In genomic region chr19:2722541-2723344, GRCh38 we compare ENCODE assay signal across 1 cellular context.
TF ChIP-seq lines count a peak whose summit lies in the region.

No MANE protein-coding gene starts in this region.

TF ChIP-seq in K562, 482 proteins besides CTCF, POLR2A, EP300 and RAD21 (continued from another document and continues in another):
- TF ChIP-seq UBTF (IDR thresholded peaks at IDR 0.05; ENCODE audit: borderline replicate concordance in 1 of 2, low read depth in 2 of 2, low read length in 2 of 2) = no peak
- no peak for TF ChIP-seq RCOR1 (IDR thresholded peaks at IDR 0.05; ENCODE audit: borderline replicate concordance in 1 of 2, low read depth in 2 of 2, low read length in 2 of 2)
- TF ChIP-seq PHB2 (IDR thresholded peaks at IDR 0.05; ENCODE audit: low read depth) = no peak
- TF ChIP-seq PHF21A (IDR thresholded peaks at IDR 0.05; ENCODE audit: borderline replicate concordance, low read depth) = no peak
- TF ChIP-seq CREB5 (CRISPR knock-in tag; IDR thresholded peaks at IDR 0.05) = no peak
- TF ChIP-seq ATF3 (IDR thresholded peaks at IDR 0.05) = peak; percentile 93
- no peak for TF ChIP-seq ATF3 (CRISPR knock-in tag; conservative IDR thresholded peaks at IDR 0.05)
- TF ChIP-seq ZKSCAN3 (CRISPR knock-in tag; IDR thresholded peaks at IDR 0.05) = no peak
- TF ChIP-seq ZNF280B (CRISPR knock-in tag; IDR thresholded peaks at IDR 0.05) = no peak
- 0 out of 2 replicates have a peak, but pooled peaks have one; percentile 36 for TF ChIP-seq RNF2 (IDR thresholded peaks at IDR 0.05)
- TF ChIP-seq WHSC1 (IDR thresholded peaks at IDR 0.05; ENCODE audit: low read length) = no peak
- no peak for TF ChIP-seq ZNF445 (CRISPR knock-in tag; IDR thresholded peaks at IDR 0.05; ENCODE audit: low read depth)
- TF ChIP-seq ZNF239 (CRISPR knock-in tag; IDR thresholded peaks at IDR 0.05) = no peak
- no peak for TF ChIP-seq SRSF3 (IDR thresholded peaks at IDR 0.05; ENCODE audit: insufficient read depth, low read length)
- peak; percentile 74 for TF ChIP-seq CREM (IDR thresholded peaks at IDR 0.05; ENCODE audit: low read depth)
- TF ChIP-seq ARHGAP35 (IDR thresholded peaks at IDR 0.05; ENCODE audit: partially characterized antibody) = no peak
- no peak for TF ChIP-seq RFX7 (CRISPR knock-in tag; IDR thresholded peaks at IDR 0.05)
- TF ChIP-seq ZNF586 (CRISPR knock-in tag; conservative IDR thresholded peaks at IDR 0.05) = no peak
- TF ChIP-seq MEF2D (tag; conservative IDR thresholded peaks at IDR 0.05; ENCODE audit: low read depth) = peak; percentile 99
- no peak for TF ChIP-seq USF2 (CRISPR knock-in tag; IDR thresholded peaks at IDR 0.05)
- peak; percentile 98 for TF ChIP-seq MEF2A (IDR thresholded peaks at IDR 0.05; ENCODE audit: control insufficient read depth, low read depth, low read length)
- no peak for TF ChIP-seq NR0B1 (IDR thresholded peaks at IDR 0.05; ENCODE audit: partially characterized antibody)
- no peak for TF ChIP-seq USF1 (CRISPR knock-in tag; IDR thresholded peaks at IDR 0.05)
- no peak for TF ChIP-seq ZNF232 (CRISPR knock-in tag; IDR thresholded peaks at IDR 0.05)
- no peak for TF ChIP-seq E2F1 (CRISPR knock-in tag; IDR thresholded peaks at IDR 0.05)
- TF ChIP-seq CREB1 (IDR thresholded peaks at IDR 0.05) = peak; percentile 25; the same call in 1 of the 2 replicates
- TF ChIP-seq CREB1 (CRISPR knock-in tag; IDR thresholded peaks at IDR 0.05) = peak; percentile 79
- no peak for TF ChIP-seq ZNF780A (CRISPR knock-in tag; IDR thresholded peaks at IDR 0.05)
- peak; percentile 69 for TF ChIP-seq MTA3 (IDR thresholded peaks at IDR 0.05; ENCODE audit: borderline replicate concordance)
- TF ChIP-seq TAF1 (IDR thresholded peaks at IDR 0.05; ENCODE audit: control insufficient read depth, extremely low read depth, insufficient read depth, low read length, severe bottlenecking) = no peak
- TF ChIP-seq FIP1L1 (IDR thresholded peaks at IDR 0.05; ENCODE audit: low read depth, low read length, poor library complexity, severe bottlenecking) = peak; percentile 41
- TF ChIP-seq HDAC1 (IDR thresholded peaks at IDR 0.05) = no peak
- TF ChIP-seq HNRNPL (IDR thresholded peaks at IDR 0.05; ENCODE audit: low read depth, low read length) = peak; percentile 91
- TF ChIP-seq MNT (conservative IDR thresholded peaks at IDR 0.05) = peak in 1 of 2 experiments; percentile 33; a peak in 1 of 4 replicates
- no peak for TF ChIP-seq MTA1 (IDR thresholded peaks at IDR 0.05; ENCODE audit: borderline replicate concordance)
- TF ChIP-seq NFE2L1 (tag; IDR thresholded peaks at IDR 0.05; ENCODE audit: borderline replicate concordance, low read depth) = no peak
